ENCODE assay signal across 8 cellular contexts in the genomic region with DNA sequence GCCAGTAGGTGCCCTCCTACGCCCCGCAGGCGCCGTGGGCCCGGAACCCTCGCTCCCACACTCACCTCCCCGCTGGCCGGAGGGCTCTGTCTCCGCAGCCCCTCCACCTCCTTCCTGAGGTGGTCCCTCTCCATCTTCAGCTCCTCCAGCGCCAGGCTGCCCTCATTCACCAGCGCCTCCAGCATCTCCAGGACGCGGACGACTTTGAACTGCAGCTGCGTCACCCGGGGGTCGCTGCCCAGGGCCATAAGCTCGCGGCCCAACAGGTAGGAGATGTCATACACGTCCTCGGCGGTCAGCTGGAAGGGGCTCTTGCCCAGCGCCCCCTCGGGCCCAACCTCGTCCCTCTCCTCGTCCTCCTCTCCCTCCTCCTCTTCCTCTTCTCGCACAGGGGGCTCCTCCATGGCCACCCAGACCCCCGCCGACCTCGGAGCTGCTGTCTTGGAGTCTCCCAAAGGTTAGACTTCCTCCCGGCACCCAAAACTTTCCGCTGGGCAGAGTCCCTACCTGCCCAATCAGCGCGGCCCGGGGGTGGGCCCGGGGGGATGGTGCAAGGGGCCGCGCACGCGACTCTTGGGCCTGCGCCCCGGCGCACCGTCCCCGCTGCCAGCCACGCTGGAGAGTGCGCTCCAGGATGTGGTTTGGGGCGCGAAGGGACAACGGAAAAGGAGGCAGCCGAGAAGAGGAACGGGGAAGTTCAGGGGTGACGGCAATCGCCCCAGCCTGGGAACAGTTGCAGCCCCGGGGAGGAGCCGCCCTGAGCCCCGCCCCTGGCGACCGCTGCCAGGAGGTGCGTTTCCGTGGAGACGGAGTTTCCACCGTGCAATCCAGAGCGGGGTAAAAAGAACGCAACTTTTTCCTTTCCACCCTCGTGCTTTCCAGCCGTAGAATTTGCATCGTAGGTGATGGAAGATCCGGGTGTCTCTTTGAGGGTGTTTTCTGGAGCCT. TPM values are rescaled to one million over a fixed set of nuclear protein-coding genes. Genes with fewer than 3 reads are reported as not detected.
DNase-seq lines count a peak whose midpoint lies in the region; ATAC-seq and TF ChIP-seq lines count a peak whose summit lies in the region.

A gene with protein sequence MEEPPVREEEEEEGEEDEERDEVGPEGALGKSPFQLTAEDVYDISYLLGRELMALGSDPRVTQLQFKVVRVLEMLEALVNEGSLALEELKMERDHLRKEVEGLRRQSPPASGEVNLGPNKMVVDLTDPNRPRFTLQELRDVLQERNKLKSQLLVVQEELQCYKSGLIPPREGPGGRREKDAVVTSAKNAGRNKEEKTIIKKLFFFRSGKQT (minus strand): TSS at position 668 of the 948 bp plus-strand sequence. CDS start 264 bp downstream, at position 404.

- peak within 1 kb of the TSS; percentile 98 for H3K27ac Mint-ChIP-seq in activated CD4-positive, alpha-beta T cell treated with anti-CD3 and anti-CD28 coated beads for 36 hours

- CTCF ChIA-PET in activated CD4-positive, alpha-beta T cell treated with anti-CD3 and anti-CD28 coated beads for 36 hours (lab: Charles Lee), result interaction anchor here (0.7 to 1.9 kb wide), 4 partner anchors 10 to 1011 kb away, joined by 3 to 4 read pairs (median 4); no protein-coding TSS in a partner anchor

- peak within 1 kb of the TSS; percentile 52 for H2AFZ ChIP-seq in ACC112 (ENCODE audit: low read length, unreplicated experiment)

- intact Hi-C loops in activated CD4-positive, alpha-beta T cell treated with anti-CD3 and anti-CD28 coated beads for 36 hours (cut with DNase I, micrococcal nuclease), result loop anchor here (1.0 to 10.0 kb wide), 11 partner anchors 8 to 1479 kb away; a partner anchor contains a TSS
- intact Hi-C loops in left colon (cut with DNase I, micrococcal nuclease), result no loop called here

- H3K36me3 Mint-ChIP-seq in activated CD4-positive, alpha-beta T cell treated with anti-CD3 and anti-CD28 coated beads for 36 hours (ENCODE audit: low read depth), result peaks cover 24% of the 10 kb centered on the region

- peaks cover 33% of the 10 kb centered on the region for H3K4me1 Mint-ChIP-seq in activated CD4-positive, alpha-beta T cell treated with anti-CD3 and anti-CD28 coated beads for 36 hours

- H3K4me3 ChIP-seq in ACC112 (ENCODE audit: low read depth, low read length) (peak within 1 kb of the TSS; percentile 83), choroid plexus epithelial cell (ENCODE audit: low read depth, low read length) (peak within 1 kb of the TSS; percentile 90)

- peaks cover 8% of the 10 kb centered on the region for H3K4me1 ChIP-seq in ACC112 (ENCODE audit: control insufficient read depth, insufficient read depth, low read length, unreplicated experiment)

- peaks cover 20% of the 10 kb centered on the region for H3K79me2 ChIP-seq in ACC112 (ENCODE audit: control insufficient read depth, insufficient read depth, low read length, unreplicated experiment)

- peak; percentile 79 for ATAC-seq in GM18502 (IDR thresholded peaks at IDR 0.05; ENCODE audit: poor library complexity, unreplicated experiment)
- ATAC-seq in HG02943 (IDR thresholded peaks at IDR 0.05; ENCODE audit: low read depth, unreplicated experiment), result peak; percentile 71
- ATAC-seq in activated CD4-positive, alpha-beta T cell treated with anti-CD3 and anti-CD28 coated beads for 36 hours, result peak; percentile 85
- ATAC-seq in left colon, result peak; percentile 99

- peak; percentile 65 for DNase-seq in NCI-H2196 (lab: John Stamatoyannopoulos, UW; ENCODE audit: unreplicated experiment)
- DNase-seq in activated CD4-positive, alpha-beta T cell treated with anti-CD3 and anti-CD28 coated beads for 36 hours, result peak; percentile 96
- DNase-seq in choroid plexus epithelial cell (ENCODE audit: low read depth), result peak; percentile 84
- peak; percentile 87 to 92 for DNase-seq in left colon
- peak; percentile 74 to 93 (median 83) for DNase-seq in stimulated activated CD4-positive, alpha-beta T cell treated with anti-CD3 and anti-CD28 coated beads, Interleukin-1b, Interleukin-23, amount 100 ng/mL, for 24 hours (ENCODE audit: low read depth in 4 of 4, low spot score in 1 of 4)

- peak within 1 kb of the TSS; percentile 57; the same call in 1 of the 2 replicates for H3K27ac ChIP-seq in ACC112 (ENCODE audit: low read depth, low read length)

- no peak for TF ChIP-seq CTCF in choroid plexus epithelial cell (conservative IDR thresholded peaks at IDR 0.05; ENCODE audit: low read depth, low read length)

- H3K27me3 ChIP-seq in ACC112 (ENCODE audit: insufficient read depth, low read length), result no peaks in the 10 kb centered on the region

- H3K4me3 Mint-ChIP-seq in activated CD4-positive, alpha-beta T cell treated with anti-CD3 and anti-CD28 coated beads for 36 hours, result peak within 1 kb of the TSS; percentile 95

- H3K9me3 Mint-ChIP-seq in activated CD4-positive, alpha-beta T cell treated with anti-CD3 and anti-CD28 coated beads for 36 hours (ENCODE audit: low read depth), result no peaks in the 10 kb centered on the region

- H3K27me3 Mint-ChIP-seq in activated CD4-positive, alpha-beta T cell treated with anti-CD3 and anti-CD28 coated beads for 36 hours, result no peaks in the 10 kb centered on the region

- POLR2A ChIA-PET in activated CD4-positive, alpha-beta T cell treated with anti-CD3 and anti-CD28 coated beads for 36 hours (lab: Charles Lee), result interaction anchor here (0.7 to 1.8 kb wide), 2 partner anchors 8 to 12 kb away, joined by 4 read pairs; no protein-coding TSS in a partner anchor

- no peaks in the 10 kb centered on the region for H3K36me3 ChIP-seq in ACC112 (ENCODE audit: insufficient read depth, low read length)

RNA-seq across cellular contexts. Expression of the gene that starts here (rescaled TPM):
- 10 to 100 TPM; 10.4 to 12.1 TPM for total RNA-seq in activated CD4-positive, alpha-beta T cell treated with anti-CD3 and anti-CD28 coated beads for 36 hours
- 1 to 10 TPM; 1.1 to 1.9 TPM for total RNA-seq in left colon

Comparison
In these comparisons a context has a peak if more than half of its experiments do, and no peak if none do; other contexts are left out.
1. Peak in every context shown above with its lines: DNase-seq, ATAC-seq, H3K4me3 ChIP-seq and H3K27ac ChIP-seq.
2. intact Hi-C loops: an anchor here in activated CD4-positive, alpha-beta T cell treated with anti-CD3 and anti-CD28 coated beads for 36 hours (1.0 to 10.0 kb wide); none called in left colon.